In genomic region chr12:61538951-61539350, GRCh38 we compare ENCODE assay signal across 16 cellular contexts.
A peak's percentile ranks its signal among the peaks of the same experiment; 100 is the strongest.
DNase-seq lines count a peak whose midpoint lies in the region; ATAC-seq, FAIRE-seq and TF ChIP-seq lines count a peak whose summit lies in the region.
"Had no signal": no experiment of that assay in that cellular context is flagged by ENCODE, and none has a peak within 500 bp of the region (broad histone marks: within the 10 kb centered on the region; RNA-seq: fewer than 3 reads in every experiment).

No MANE protein-coding gene starts in this region.

- no peak overlapping the region for H3K4me3 Mint-ChIP-seq in activated naive CD8-positive, alpha-beta T cell treated with anti-CD3 and anti-CD28 coated beads, Interleukin-2, amount 50 U/mL, for 24 hours
- no peak overlapping the region for H3K4me3 Mint-ChIP-seq in activated T-cell treated with anti-CD3 and anti-CD28 coated beads, Interleukin-2, amount 50 U/mL, for 4 hours
- H3K4me3 Mint-ChIP-seq: activated CD4-positive, alpha-beta memory T cell treated with anti-CD3 and anti-CD28 coated beads for 36 hours; natural killer cell; stimulated activated effector memory CD8-positive, alpha-beta T cell treated with anti-CD3 and anti-CD28 coated beads, Interleukin-12 subunit alpha, Interleukin-12 subunit beta, amount 100 ng/mL, for 72 hours had no signal

- CTCF ChIA-PET in A673 (lab: Charles Lee) = no interaction called here
- CTCF ChIA-PET in HCT116 (lab: Charles Lee) = no interaction called here
- CTCF ChIA-PET in OCI-LY7 (lab: Charles Lee; ENCODE audit: unreplicated experiment) = no interaction called here

- RAD21 ChIA-PET in HCT116 (lab: Charles Lee; ENCODE audit: low non-redundant PET in 1 of 2, low total read pairs in 2 of 2, uncharacterized antibody in 2 of 2, unreplicated experiment in 2 of 2) = no interaction called here

- H4K20me1 ChIP-seq in HCT116 (ENCODE audit: insufficient read depth) (no peaks in the 10 kb centered on the region), OCI-LY7 (ENCODE audit: insufficient read depth, low read length) (no peaks in the 10 kb centered on the region)

- BruUV-seq in A673 (replicated peaks; lab: Mats Ljungman, UMichigan) (no TSS peak), HCT116 (replicated peaks; lab: Mats Ljungman, UMichigan) (no TSS peak), OCI-LY7 (replicated peaks; lab: Mats Ljungman, UMichigan) (no TSS peak)

- H3K9me2 ChIP-seq in HCT116 (ENCODE audit: insufficient read depth) (no peaks in the 10 kb centered on the region), OCI-LY7 (ENCODE audit: insufficient read depth, low read length) (no peaks in the 10 kb centered on the region)

- peak; percentile 35 for DNase-seq in A673 (ENCODE audit: low spot score)
- peak; percentile 26 for DNase-seq in HCT116 (ENCODE audit: low read depth, low spot score)
- DNase-seq in OCI-LY7 (ENCODE audit: low spot score) = peak; percentile 70
- DNase-seq in epithelial cell of proximal tubule (ENCODE audit: low read depth) = no peak
- no peak for DNase-seq in RCC 7860 (ENCODE audit: low spot score)
- no peak for DNase-seq in activated CD4-positive, alpha-beta T cell treated with anti-CD3 and anti-CD28 coated beads, Interleukin-2, amount 50 U/mL, for 48 hours
- no peak for DNase-seq in activated naive CD8-positive, alpha-beta T cell treated with anti-CD3 and anti-CD28 coated beads, Interleukin-2, amount 50 U/mL, for 24 hours
- no peak for DNase-seq in activated T-cell treated with anti-CD3 and anti-CD28 coated beads, Interleukin-2, amount 50 U/mL, for 4 hours
- DNase-seq: activated CD4-positive, alpha-beta memory T cell treated with anti-CD3 and anti-CD28 coated beads for 36 hours; effector memory CD4-positive, alpha-beta T cell; left lung; natural killer cell; NCI-H2081 treated with DMSO at 0.1 percent for 48 hours; stimulated activated CD4-positive, alpha-beta T cell treated with anti-CD3 and anti-CD28 coated beads, Interleukin-4, amount 100 ng/mL, for 1 hour; uterus had no signal

- intact Hi-C loops in A673 (cut with micrococcal nuclease; ENCODE audit: unreplicated experiment) (no loop called here), HCT116 (cut with micrococcal nuclease) (loop anchor here (5.0 to 10.0 kb wide), 2 partner anchors 1037 to 1434 kb away; no protein-coding TSS in a partner anchor), OCI-LY7 (cut with micrococcal nuclease; ENCODE audit: unreplicated experiment) (loop anchor here (1.0 to 10.0 kb wide), 3 partner anchors 52 to 852 kb away; no protein-coding TSS in a partner anchor)

- H3K4me3 ChIP-seq in A673 (ENCODE audit: low read depth, low read length, poor library complexity, severe bottlenecking) (no peak overlapping the region), HCT116 (replicated peaks in 1 of 2; ENCODE audit: low read depth in 1 of 2, low read length in 2 of 2) (no peak overlapping the region), OCI-LY7 (ENCODE audit: low read depth, low read length, poor library complexity, severe bottlenecking) (no peak overlapping the region), epithelial cell of proximal tubule (ENCODE audit: low read depth, low read length) (no peak overlapping the region)
- H3K4me3 ChIP-seq: left lung, uterus had no signal

- H3K27ac ChIP-seq in A673 (ENCODE audit: low read depth, low read length, poor library complexity, severe bottlenecking) (no peak overlapping the region), HCT116 (ENCODE audit: low read depth, low read length) (no peak overlapping the region), OCI-LY7 (ENCODE audit: low read depth, low read length, poor library complexity, severe bottlenecking) (no peak overlapping the region)
- H3K27ac ChIP-seq: left lung, uterus had no signal

- H3K4me1 Mint-ChIP-seq in activated naive CD8-positive, alpha-beta T cell treated with anti-CD3 and anti-CD28 coated beads, Interleukin-2, amount 50 U/mL, for 24 hours = no peaks in the 10 kb centered on the region
- no peaks in the 10 kb centered on the region for H3K4me1 Mint-ChIP-seq in activated T-cell treated with anti-CD3 and anti-CD28 coated beads, Interleukin-2, amount 50 U/mL, for 4 hours (ENCODE audit: low read depth)
- H3K4me1 Mint-ChIP-seq: natural killer cell; stimulated activated effector memory CD8-positive, alpha-beta T cell treated with anti-CD3 and anti-CD28 coated beads, Interleukin-12 subunit alpha, Interleukin-12 subunit beta, amount 100 ng/mL, for 72 hours had no signal

- no peaks in the 10 kb centered on the region for H3K9me3 Mint-ChIP-seq in activated naive CD8-positive, alpha-beta T cell treated with anti-CD3 and anti-CD28 coated beads, Interleukin-2, amount 50 U/mL, for 24 hours
- peaks cover 3% of the 10 kb centered on the region for H3K9me3 Mint-ChIP-seq in activated T-cell treated with anti-CD3 and anti-CD28 coated beads, Interleukin-2, amount 50 U/mL, for 4 hours
- H3K9me3 Mint-ChIP-seq: activated CD4-positive, alpha-beta memory T cell treated with anti-CD3 and anti-CD28 coated beads for 36 hours had no signal

- H2AFZ ChIP-seq in HCT116 (ENCODE audit: low read depth, low read length, poor library complexity, severe bottlenecking) = no peak overlapping the region
- H2AFZ ChIP-seq in OCI-LY7 (ENCODE audit: low read length) = 0 out of 2 replicates have a peak overlapping the region, but pooled peaks have one; percentile 16

- TF ChIP-seq RAD21 in HCT116 (IDR thresholded peaks at IDR 0.05; ENCODE audit: low read depth) = peak; percentile 70

- no peaks in the 10 kb centered on the region for H3K36me3 Mint-ChIP-seq in activated naive CD8-positive, alpha-beta T cell treated with anti-CD3 and anti-CD28 coated beads, Interleukin-2, amount 50 U/mL, for 24 hours (ENCODE audit: low read depth)
- no peaks in the 10 kb centered on the region for H3K36me3 Mint-ChIP-seq in activated T-cell treated with anti-CD3 and anti-CD28 coated beads, Interleukin-2, amount 50 U/mL, for 4 hours (ENCODE audit: insufficient read depth)
- H3K36me3 Mint-ChIP-seq: activated CD4-positive, alpha-beta memory T cell treated with anti-CD3 and anti-CD28 coated beads for 36 hours; natural killer cell; stimulated activated effector memory CD8-positive, alpha-beta T cell treated with anti-CD3 and anti-CD28 coated beads, Interleukin-12 subunit alpha, Interleukin-12 subunit beta, amount 100 ng/mL, for 72 hours had no signal

- no peak overlapping the region for H3K27ac Mint-ChIP-seq in activated naive CD8-positive, alpha-beta T cell treated with anti-CD3 and anti-CD28 coated beads, Interleukin-2, amount 50 U/mL, for 24 hours
- H3K27ac Mint-ChIP-seq: activated CD4-positive, alpha-beta memory T cell treated with anti-CD3 and anti-CD28 coated beads for 36 hours; natural killer cell; stimulated activated effector memory CD8-positive, alpha-beta T cell treated with anti-CD3 and anti-CD28 coated beads, Interleukin-12 subunit alpha, Interleukin-12 subunit beta, amount 100 ng/mL, for 72 hours had no signal

- H3K9ac ChIP-seq in HCT116 (ENCODE audit: low read length) = no peak overlapping the region

- no peak for FAIRE-seq in RCC 7860 (lab: Jason Lieb, UNC)

- H3K27me3 ChIP-seq in A673 (replicated peaks; ENCODE audit: insufficient read depth, low read depth, low read length, poor library complexity) (no peaks in the 10 kb centered on the region), HCT116 (ENCODE audit: insufficient read depth, low read length) (no peaks in the 10 kb centered on the region)
- H3K27me3 ChIP-seq: left lung, uterus had no signal

- TF ChIP-seq POLR2A in HCT116 (IDR thresholded peaks at IDR 0.05; ENCODE audit: borderline replicate concordance, extremely low read depth, insufficient read depth, insufficient read length) = no peak

- H3K9me3 ChIP-seq in A673 (ENCODE audit: low read depth, low read length, poor library complexity, severe bottlenecking) (no peaks in the 10 kb centered on the region), HCT116 (ENCODE audit: control insufficient read depth in 1 of 2, insufficient read depth in 1 of 2, low read depth in 1 of 2, low read length in 2 of 2) (no peaks in the 10 kb centered on the region), OCI-LY7 (ENCODE audit: low read length) (no peaks in the 10 kb centered on the region)
- H3K9me3 ChIP-seq: left lung, uterus had no signal

- ATAC-seq in HCT116 = peak; percentile 55; the same call in 1 of the 2 replicates
- no peak for ATAC-seq in activated naive CD8-positive, alpha-beta T cell treated with anti-CD3 and anti-CD28 coated beads, Interleukin-2, amount 50 U/mL, for 24 hours
- ATAC-seq in activated T-cell treated with anti-CD3 and anti-CD28 coated beads, Interleukin-2, amount 50 U/mL, for 4 hours = no peak
- ATAC-seq: left lung; natural killer cell; stimulated activated effector memory CD8-positive, alpha-beta T cell treated with anti-CD3 and anti-CD28 coated beads, Interleukin-12 subunit alpha, Interleukin-12 subunit beta, amount 100 ng/mL, for 72 hours had no signal

- H3K27me3 Mint-ChIP-seq in activated naive CD8-positive, alpha-beta T cell treated with anti-CD3 and anti-CD28 coated beads, Interleukin-2, amount 50 U/mL, for 24 hours = no peaks in the 10 kb centered on the region
- H3K27me3 Mint-ChIP-seq in activated T-cell treated with anti-CD3 and anti-CD28 coated beads, Interleukin-2, amount 50 U/mL, for 4 hours (ENCODE audit: low read depth) = no peaks in the 10 kb centered on the region
- H3K27me3 Mint-ChIP-seq: activated CD4-positive, alpha-beta memory T cell treated with anti-CD3 and anti-CD28 coated beads for 36 hours had no signal

- TF ChIP-seq CTCF in A673 (conservative IDR thresholded peaks at IDR 0.05; ENCODE audit: low read depth, low read length) (peak; percentile 37; the same call in 1 of the 2 replicates), HCT116 (IDR thresholded peaks at IDR 0.05 in 2 of 3, conservative IDR thresholded peaks at IDR 0.05 in 1 of 3; ENCODE audit: borderline replicate concordance in 1 of 3, insufficient read depth in 1 of 3, low read depth in 2 of 3, low read length in 2 of 3) (peak; percentile 27 to 46 (median 43); a peak in 4 of 6 replicates), OCI-LY7 (conservative IDR thresholded peaks at IDR 0.05; ENCODE audit: low read length) (peak; percentile 85), epithelial cell of proximal tubule (conservative IDR thresholded peaks at IDR 0.05; ENCODE audit: low read depth, low read length) (peak; percentile 15)

- no peaks in the 10 kb centered on the region for H3K4me1 ChIP-seq in A673 (ENCODE audit: insufficient read depth, low read length, poor library complexity, severe bottlenecking)
- H3K4me1 ChIP-seq in HCT116 (ENCODE audit: control insufficient read depth in 1 of 2, insufficient read depth in 2 of 2, low read length in 2 of 2) = no peaks in the 10 kb centered on the region
- H3K4me1 ChIP-seq in OCI-LY7 (ENCODE audit: insufficient read depth, low read length, poor library complexity, severe bottlenecking) = peaks cover 11% of the 10 kb centered on the region
- H3K4me1 ChIP-seq: left lung, uterus had no signal

- POLR2A ChIA-PET in A673 (lab: Charles Lee; ENCODE audit: low non-redundant PET) = no interaction called here
- POLR2A ChIA-PET in HCT116 (lab: Charles Lee) = no interaction called here
- POLR2A ChIA-PET in OCI-LY7 (lab: Charles Lee) = interaction anchor here (0.6 kb wide), 1 partner anchor 18 kb away, joined by 3 read pairs; no protein-coding TSS in a partner anchor

- H3K4me2 ChIP-seq in HCT116 (ENCODE audit: low read length) (no peak overlapping the region), OCI-LY7 (ENCODE audit: low read length) (no peak overlapping the region)

- H3K79me2 ChIP-seq in HCT116 (ENCODE audit: insufficient read depth, low read length) = no peaks in the 10 kb centered on the region
- H3K79me2 ChIP-seq in OCI-LY7 (ENCODE audit: insufficient read depth, low read depth, low read length) = no peaks in the 10 kb centered on the region

- H3K36me3 ChIP-seq in A673 (ENCODE audit: insufficient read depth, low read length, poor library complexity, severe bottlenecking) (no peaks in the 10 kb centered on the region), HCT116 (ENCODE audit: control insufficient read depth in 1 of 2, insufficient read depth in 2 of 2, low read length in 2 of 2) (no peaks in the 10 kb centered on the region), OCI-LY7 (ENCODE audit: insufficient read depth, low read length) (no peaks in the 10 kb centered on the region)
- H3K36me3 ChIP-seq: left lung, uterus had no signal

Comparison
In these comparisons a context has a peak if more than half of its experiments do, and no peak if none do; other contexts are left out.
1. DNase-seq: peak in A673 (single experiment), HCT116 (single experiment) and OCI-LY7 (single experiment); none in epithelial cell of proximal tubule (single experiment), RCC 7860 (single experiment), activated CD4-positive, alpha-beta T cell treated with anti-CD3 and anti-CD28 coated beads, Interleukin-2, amount 50 U/mL, for 48 hours (0 of 2), activated naive CD8-positive, alpha-beta T cell treated with anti-CD3 and anti-CD28 coated beads, Interleukin-2, amount 50 U/mL, for 24 hours (single experiment) and activated T-cell treated with anti-CD3 and anti-CD28 coated beads, Interleukin-2, amount 50 U/mL, for 4 hours (single experiment).
2. CTCF ChIP-seq: peak in every context shown above with its lines; median percentile 85 in OCI-LY7; 43 in HCT116; 37 in A673; 15 in epithelial cell of proximal tubule.